In the genomic region with DNA sequence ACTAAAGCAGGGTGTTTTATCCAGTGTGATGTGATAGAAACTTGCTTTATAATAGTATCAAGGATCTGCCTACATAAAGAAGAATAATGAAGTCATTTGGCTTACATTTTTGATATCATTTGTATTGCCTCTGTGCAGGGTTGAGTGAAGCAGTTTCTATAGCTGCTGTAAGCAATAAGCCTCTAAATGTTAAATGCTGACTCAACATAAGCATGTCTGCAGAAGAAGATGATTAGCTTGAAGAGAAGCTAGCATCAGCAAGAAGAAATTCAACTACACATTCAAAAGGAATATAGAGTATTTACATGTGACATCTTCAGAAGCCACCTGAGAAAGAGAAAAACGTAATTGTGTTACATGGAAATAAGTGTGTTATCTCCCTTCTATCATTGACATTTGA, we compare ENCODE assay signal across 2 cellular contexts.
TF ChIP-seq lines count a peak whose summit lies in the region.

No MANE protein-coding gene starts in this region.

TF ChIP-seq in HepG2, 621 proteins besides CTCF, POLR2A, EP300 and RAD21:
- TF ChIP-seq MAFK (conservative IDR thresholded peaks at IDR 0.05 in 1 of 2, IDR thresholded peaks at IDR 0.05 in 1 of 2; ENCODE audit: low read length in 2 of 2): peak; percentile 96 to 98
- TF ChIP-seq MATR3 (CRISPR knock-in tag; IDR thresholded peaks at IDR 0.05): no peak
- TF ChIP-seq MAFF (IDR thresholded peaks at IDR 0.05; ENCODE audit: low read depth, low read length): peak; percentile 96
- TF ChIP-seq, protein P1, sequence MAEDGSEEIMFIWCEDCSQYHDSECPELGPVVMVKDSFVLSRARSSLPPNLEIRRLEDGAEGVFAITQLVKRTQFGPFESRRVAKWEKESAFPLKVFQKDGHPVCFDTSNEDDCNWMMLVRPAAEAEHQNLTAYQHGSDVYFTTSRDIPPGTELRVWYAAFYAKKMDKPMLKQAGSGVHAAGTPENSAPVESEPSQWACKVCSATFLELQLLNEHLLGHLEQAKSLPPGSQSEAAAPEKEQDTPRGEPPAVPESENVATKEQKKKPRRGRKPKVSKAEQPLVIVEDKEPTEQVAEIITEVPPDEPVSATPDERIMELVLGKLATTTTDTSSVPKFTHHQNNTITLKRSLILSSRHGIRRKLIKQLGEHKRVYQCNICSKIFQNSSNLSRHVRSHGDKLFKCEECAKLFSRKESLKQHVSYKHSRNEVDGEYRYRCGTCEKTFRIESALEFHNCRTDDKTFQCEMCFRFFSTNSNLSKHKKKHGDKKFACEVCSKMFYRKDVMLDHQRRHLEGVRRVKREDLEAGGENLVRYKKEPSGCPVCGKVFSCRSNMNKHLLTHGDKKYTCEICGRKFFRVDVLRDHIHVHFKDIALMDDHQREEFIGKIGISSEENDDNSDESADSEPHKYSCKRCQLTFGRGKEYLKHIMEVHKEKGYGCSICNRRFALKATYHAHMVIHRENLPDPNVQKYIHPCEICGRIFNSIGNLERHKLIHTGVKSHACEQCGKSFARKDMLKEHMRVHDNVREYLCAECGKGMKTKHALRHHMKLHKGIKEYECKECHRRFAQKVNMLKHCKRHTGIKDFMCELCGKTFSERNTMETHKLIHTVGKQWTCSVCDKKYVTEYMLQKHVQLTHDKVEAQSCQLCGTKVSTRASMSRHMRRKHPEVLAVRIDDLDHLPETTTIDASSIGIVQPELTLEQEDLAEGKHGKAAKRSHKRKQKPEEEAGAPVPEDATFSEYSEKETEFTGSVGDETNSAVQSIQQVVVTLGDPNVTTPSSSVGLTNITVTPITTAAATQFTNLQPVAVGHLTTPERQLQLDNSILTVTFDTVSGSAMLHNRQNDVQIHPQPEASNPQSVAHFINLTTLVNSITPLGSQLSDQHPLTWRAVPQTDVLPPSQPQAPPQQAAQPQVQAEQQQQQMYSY (CRISPR knock-in tag; IDR thresholded peaks at IDR 0.05): no peak

TF ChIP-seq in K562, 482 proteins besides CTCF, POLR2A, EP300 and RAD21:
- TF ChIP-seq ZNF316 (IDR thresholded peaks at IDR 0.05): peak; percentile 63
- TF ChIP-seq ARNT (IDR thresholded peaks at IDR 0.05): no peak
- TF ChIP-seq MAFG (tag; conservative IDR thresholded peaks at IDR 0.05): peak; percentile 27; the same call in 1 of the 2 replicates
- TF ChIP-seq MAFK (IDR thresholded peaks at IDR 0.05; ENCODE audit: low read length): peak; percentile 74
- peak; percentile 51 for TF ChIP-seq MAFF (IDR thresholded peaks at IDR 0.05; ENCODE audit: low read length)
